1 cellular context compared by ENCODE assay signal in genomic region chr17:20171741-20172377, GRCh38.
TF ChIP-seq lines count a peak whose summit lies in the region.

No MANE protein-coding gene starts in this region.

TF ChIP-seq in A549, 52 proteins besides CTCF, POLR2A, EP300 and RAD21 (continued from another document):
- TF ChIP-seq REST (IDR thresholded peaks at IDR 0.05) (no peak), HOXA7 (CRISPR knock-in tag; IDR thresholded peaks at IDR 0.05) (no peak)
